17 cellular contexts compared by ENCODE assay signal in genomic region chr2:227436436-227436835, GRCh38. TPM values are rescaled to one million over a fixed set of nuclear protein-coding genes. Genes with fewer than 3 reads are reported as not detected.
"Had no signal": no experiment of that assay in that cellular context is flagged by ENCODE, and none has a peak within 500 bp of the region (broad histone marks: within the 10 kb centered on the region; RNA-seq: fewer than 3 reads in every experiment).

No MANE protein-coding gene starts in this region.

- H3K4me3 ChIP-seq: coronary artery, neural progenitor cell, pancreas, skin epidermis, stomach, thoracic aorta had no signal

- H3K4me2 ChIP-seq: neural progenitor cell had no signal

- H3K36me3 ChIP-seq: pancreas, stomach, thoracic aorta had no signal

- H3K9me3 ChIP-seq: pancreas had no signal

- H2AFZ ChIP-seq: neural progenitor cell had no signal

- H3K9ac ChIP-seq: neural progenitor cell had no signal

- H3K4me3 Mint-ChIP-seq: activated CD4-positive, alpha-beta memory T cell treated with anti-CD3 and anti-CD28 coated beads for 36 hours; mesothelial cell of epicardium; neural progenitor cell had no signal

- H3K4me1 ChIP-seq: neural progenitor cell, pancreas, stomach had no signal

- DNase-seq: activated CD4-positive, alpha-beta memory T cell treated with anti-CD3 and anti-CD28 coated beads for 36 hours; activated CD4-positive, CD25-positive, alpha-beta regulatory T cell treated with anti-CD3 and anti-CD28 coated beads, Interleukin-2, amount 50 U/mL, for 72 hours; activated naive CD4-positive, alpha-beta T cell; central memory CD4-positive, alpha-beta T cell; effector memory CD4-positive, alpha-beta T cell; kidney; pancreas; stomach had no signal

- H3K27me3 ChIP-seq: neural progenitor cell, pancreas, stomach had no signal

- H3K27me3 Mint-ChIP-seq: activated CD4-positive, alpha-beta memory T cell treated with anti-CD3 and anti-CD28 coated beads for 36 hours had no signal

- H3K36me3 Mint-ChIP-seq: neural progenitor cell had no signal

- H3K4me1 Mint-ChIP-seq: mesothelial cell of epicardium, neural progenitor cell had no signal

- H3K27ac Mint-ChIP-seq: activated CD4-positive, alpha-beta memory T cell treated with anti-CD3 and anti-CD28 coated beads for 36 hours; mesothelial cell of epicardium; neural progenitor cell had no signal

- H3K27ac ChIP-seq: coronary artery, neural progenitor cell, pancreas, skin epidermis, thoracic aorta had no signal

RNA-seq across cellular contexts. Expression of gene SCYGR1, which starts 48.7 kb away (rescaled TPM):
- total RNA-seq: activated CD4-positive, alpha-beta memory T cell treated with anti-CD3 and anti-CD28 coated beads for 36 hours; kidney; lower leg skin; mesothelial cell of epicardium; myocyte; pancreas; stomach; thoracic aorta; urinary bladder had no signal
- polyA plus RNA-seq: adipose tissue, pancreas, stomach, urinary bladder had no signal

RNA-seq across cellular contexts. Expression of gene TM4SF20, which starts 57.3 kb away (rescaled TPM):
- total RNA-seq: activated CD4-positive, alpha-beta memory T cell treated with anti-CD3 and anti-CD28 coated beads for 36 hours; kidney; lower leg skin; mesothelial cell of epicardium; myocyte; pancreas; thoracic aorta; urinary bladder had no signal
- polyA plus RNA-seq: pancreas, stomach, urinary bladder had no signal
